Comparison of ENCODE assay signal across 1 cellular context in the genomic region with DNA sequence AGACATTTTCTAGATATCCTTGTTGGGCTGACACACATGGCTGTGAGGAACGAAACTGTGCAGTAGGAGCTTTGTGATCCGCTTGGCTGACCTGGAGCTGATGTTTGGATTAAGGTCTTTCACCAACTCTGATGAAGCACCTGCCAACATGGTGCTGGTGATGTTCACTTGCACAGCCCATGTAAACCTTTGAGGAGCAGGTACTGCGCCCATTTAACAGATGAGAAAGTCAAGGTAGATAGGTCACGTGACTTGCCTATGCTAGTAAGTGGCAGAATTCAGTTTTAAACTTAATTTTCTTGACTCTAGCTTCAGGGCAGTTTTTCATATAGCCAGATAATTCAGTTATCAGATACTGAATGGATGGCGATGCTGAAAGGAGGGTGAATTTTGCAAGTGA.
TF ChIP-seq lines count a peak whose summit lies in the region.

No MANE protein-coding gene starts in this region.

TF ChIP-seq in K562, 482 proteins besides CTCF, POLR2A, EP300 and RAD21 (continued from another document):
- TF ChIP-seq, protein P1, sequence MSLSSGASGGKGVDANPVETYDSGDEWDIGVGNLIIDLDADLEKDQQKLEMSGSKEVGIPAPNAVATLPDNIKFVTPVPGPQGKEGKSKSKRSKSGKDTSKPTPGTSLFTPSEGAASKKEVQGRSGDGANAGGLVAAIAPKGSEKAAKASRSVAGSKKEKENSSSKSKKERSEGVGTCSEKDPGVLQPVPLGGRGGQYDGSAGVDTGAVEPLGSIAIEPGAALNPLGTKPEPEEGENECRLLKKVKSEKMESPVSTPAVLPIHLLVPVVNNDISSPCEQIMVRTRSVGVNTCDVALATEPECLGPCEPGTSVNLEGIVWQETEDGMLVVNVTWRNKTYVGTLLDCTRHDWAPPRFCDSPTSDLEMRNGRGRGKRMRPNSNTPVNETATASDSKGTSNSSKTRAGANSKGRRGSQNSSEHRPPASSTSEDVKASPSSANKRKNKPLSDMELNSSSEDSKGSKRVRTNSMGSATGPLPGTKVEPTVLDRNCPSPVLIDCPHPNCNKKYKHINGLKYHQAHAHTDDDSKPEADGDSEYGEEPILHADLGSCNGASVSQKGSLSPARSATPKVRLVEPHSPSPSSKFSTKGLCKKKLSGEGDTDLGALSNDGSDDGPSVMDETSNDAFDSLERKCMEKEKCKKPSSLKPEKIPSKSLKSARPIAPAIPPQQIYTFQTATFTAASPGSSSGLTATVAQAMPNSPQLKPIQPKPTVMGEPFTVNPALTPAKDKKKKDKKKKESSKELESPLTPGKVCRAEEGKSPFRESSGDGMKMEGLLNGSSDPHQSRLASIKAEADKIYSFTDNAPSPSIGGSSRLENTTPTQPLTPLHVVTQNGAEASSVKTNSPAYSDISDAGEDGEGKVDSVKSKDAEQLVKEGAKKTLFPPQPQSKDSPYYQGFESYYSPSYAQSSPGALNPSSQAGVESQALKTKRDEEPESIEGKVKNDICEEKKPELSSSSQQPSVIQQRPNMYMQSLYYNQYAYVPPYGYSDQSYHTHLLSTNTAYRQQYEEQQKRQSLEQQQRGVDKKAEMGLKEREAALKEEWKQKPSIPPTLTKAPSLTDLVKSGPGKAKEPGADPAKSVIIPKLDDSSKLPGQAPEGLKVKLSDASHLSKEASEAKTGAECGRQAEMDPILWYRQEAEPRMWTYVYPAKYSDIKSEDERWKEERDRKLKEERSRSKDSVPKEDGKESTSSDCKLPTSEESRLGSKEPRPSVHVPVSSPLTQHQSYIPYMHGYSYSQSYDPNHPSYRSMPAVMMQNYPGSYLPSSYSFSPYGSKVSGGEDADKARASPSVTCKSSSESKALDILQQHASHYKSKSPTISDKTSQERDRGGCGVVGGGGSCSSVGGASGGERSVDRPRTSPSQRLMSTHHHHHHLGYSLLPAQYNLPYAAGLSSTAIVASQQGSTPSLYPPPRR (CRISPR knock-in tag; IDR thresholded peaks at IDR 0.05; ENCODE audit: borderline replicate concordance), result no peak
- TF ChIP-seq PCBP1 (IDR thresholded peaks at IDR 0.05; ENCODE audit: low read depth, low read length, poor library complexity, severe bottlenecking) (no peak), POLR2H (tag; IDR thresholded peaks at IDR 0.05; ENCODE audit: low read depth) (no peak), ADNP (tag; IDR thresholded peaks at IDR 0.05) (peak; percentile 51; the same call in 1 of the 2 replicates), RAD51 (IDR thresholded peaks at IDR 0.05; ENCODE audit: borderline replicate concordance, low read depth) (peak; percentile 85)
- TF ChIP-seq, protein P2, sequence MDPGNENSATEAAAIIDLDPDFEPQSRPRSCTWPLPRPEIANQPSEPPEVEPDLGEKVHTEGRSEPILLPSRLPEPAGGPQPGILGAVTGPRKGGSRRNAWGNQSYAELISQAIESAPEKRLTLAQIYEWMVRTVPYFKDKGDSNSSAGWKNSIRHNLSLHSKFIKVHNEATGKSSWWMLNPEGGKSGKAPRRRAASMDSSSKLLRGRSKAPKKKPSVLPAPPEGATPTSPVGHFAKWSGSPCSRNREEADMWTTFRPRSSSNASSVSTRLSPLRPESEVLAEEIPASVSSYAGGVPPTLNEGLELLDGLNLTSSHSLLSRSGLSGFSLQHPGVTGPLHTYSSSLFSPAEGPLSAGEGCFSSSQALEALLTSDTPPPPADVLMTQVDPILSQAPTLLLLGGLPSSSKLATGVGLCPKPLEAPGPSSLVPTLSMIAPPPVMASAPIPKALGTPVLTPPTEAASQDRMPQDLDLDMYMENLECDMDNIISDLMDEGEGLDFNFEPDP (CRISPR knock-in tag; IDR thresholded peaks at IDR 0.05), result no peak
- TF ChIP-seq, protein P3, sequence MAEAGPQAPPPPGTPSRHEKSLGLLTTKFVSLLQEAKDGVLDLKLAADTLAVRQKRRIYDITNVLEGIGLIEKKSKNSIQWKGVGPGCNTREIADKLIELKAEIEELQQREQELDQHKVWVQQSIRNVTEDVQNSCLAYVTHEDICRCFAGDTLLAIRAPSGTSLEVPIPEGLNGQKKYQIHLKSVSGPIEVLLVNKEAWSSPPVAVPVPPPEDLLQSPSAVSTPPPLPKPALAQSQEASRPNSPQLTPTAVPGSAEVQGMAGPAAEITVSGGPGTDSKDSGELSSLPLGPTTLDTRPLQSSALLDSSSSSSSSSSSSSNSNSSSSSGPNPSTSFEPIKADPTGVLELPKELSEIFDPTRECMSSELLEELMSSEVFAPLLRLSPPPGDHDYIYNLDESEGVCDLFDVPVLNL (CRISPR knock-in tag; IDR thresholded peaks at IDR 0.05; ENCODE audit: low read depth), result no peak
